Comparison of ENCODE assay signal across 22 cellular contexts in the genomic region with DNA sequence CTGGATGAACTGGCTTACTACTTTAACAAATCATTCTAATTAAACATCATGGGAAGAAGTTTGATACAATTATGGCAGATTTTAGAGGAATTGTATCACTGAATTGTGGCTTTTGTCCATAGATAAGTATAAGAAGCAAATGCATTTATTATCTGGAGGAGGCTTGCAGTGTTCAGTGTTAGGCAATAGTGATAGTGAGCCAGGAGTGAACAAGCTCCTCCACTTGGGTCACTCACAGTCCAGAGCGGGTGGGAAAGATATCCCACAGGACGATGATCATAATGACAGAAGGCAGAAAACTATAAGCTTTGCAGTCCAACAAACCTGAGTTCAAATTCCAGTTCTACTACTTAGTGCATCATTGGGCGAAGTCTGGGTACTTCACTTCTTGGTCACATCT.
A peak's percentile ranks its signal among the peaks of the same experiment; 100 is the strongest.
DNase-seq lines count a peak whose midpoint lies in the region; ATAC-seq and TF ChIP-seq lines count a peak whose summit lies in the region.
"Had no signal": no experiment of that assay in that cellular context is flagged by ENCODE, and none has a peak within 500 bp of the region (broad histone marks: within the 10 kb centered on the region; RNA-seq: fewer than 3 reads in every experiment).

No MANE protein-coding gene starts in this region.

- TF ChIP-seq CTCF in Loucy (conservative IDR thresholded peaks at IDR 0.05; ENCODE audit: low read length) = no peak
- no peak for TF ChIP-seq CTCF in mucosa of descending colon (IDR thresholded peaks at IDR 0.05)
- TF ChIP-seq CTCF in thoracic aorta (IDR thresholded peaks at IDR 0.05) = no peak
- TF ChIP-seq CTCF in MCF 10A (IDR thresholded peaks at IDR 0.05; ENCODE audit: unreplicated experiment) = no peak
- TF ChIP-seq CTCF in smooth muscle cell (IDR thresholded peaks at IDR 0.05; ENCODE audit: borderline replicate concordance, insufficient read depth, poor library complexity, severe bottlenecking) = no peak
- no peak for TF ChIP-seq CTCF in testis (IDR thresholded peaks at IDR 0.05)

- H3K36me3 Mint-ChIP-seq in MCF 10A (ENCODE audit: insufficient read depth, unreplicated experiment) = peaks cover 7% of the 10 kb centered on the region
- H3K36me3 Mint-ChIP-seq: CD4-positive, CD25-positive, alpha-beta regulatory T cell; IgD-negative memory B cell had no signal

- BruUV-seq in MCF 10A (replicated peaks; lab: Mats Ljungman, UMichigan) = no TSS peak

- H4K20me1 ChIP-seq in Loucy (ENCODE audit: insufficient read depth, low read length, poor library complexity, severe bottlenecking) = no peaks in the 10 kb centered on the region
- peaks cover 5% of the 10 kb centered on the region for H4K20me1 ChIP-seq in smooth muscle cell (ENCODE audit: low read depth)
- H4K20me1 ChIP-seq: BLaER1 had no signal

- no peak overlapping the region for H3K4me3 Mint-ChIP-seq in MCF 10A (ENCODE audit: unreplicated experiment)
- H3K4me3 Mint-ChIP-seq: CD4-positive, CD25-positive, alpha-beta regulatory T cell; IgD-negative memory B cell had no signal

- peak overlapping the region; percentile 47 for H3K27ac ChIP-seq in cingulate gyrus (ENCODE audit: low read depth, low read length)
- H3K27ac ChIP-seq in thoracic aorta = peak overlapping the region; percentile 76 to 83
- no peak overlapping the region for H3K27ac ChIP-seq in smooth muscle cell (ENCODE audit: low read depth)
- H3K27ac ChIP-seq in testis = no peak overlapping the region
- H3K27ac ChIP-seq: BLaER1, KMS-11 had no signal

- 88% methylated on average over 3 of the region's 3 CpGs for WGBS in smooth muscle cell (ENCODE audit: low lambda C conversion rate)
- 75 to 83% methylated on average over 3 of the region's 3 CpGs for WGBS in testis, 2 donors

- H3K9me3 ChIP-seq in Loucy (ENCODE audit: insufficient read depth, low read depth, low read length) (no peaks in the 10 kb centered on the region), mucosa of descending colon (no peaks in the 10 kb centered on the region), thoracic aorta (no peaks in the 10 kb centered on the region), smooth muscle cell (replicated peaks; ENCODE audit: low read depth) (peaks cover 6% of the 10 kb centered on the region), testis (no peaks in the 10 kb centered on the region)
- H3K9me3 ChIP-seq: Peyer's patch had no signal

- no peaks in the 10 kb centered on the region for H3K36me3 ChIP-seq in Loucy (ENCODE audit: insufficient read depth, low read length)
- H3K36me3 ChIP-seq in mucosa of descending colon (ENCODE audit: low read depth) = no peaks in the 10 kb centered on the region
- no peaks in the 10 kb centered on the region for H3K36me3 ChIP-seq in thoracic aorta
- H3K36me3 ChIP-seq in smooth muscle cell (ENCODE audit: low read depth) = no peaks in the 10 kb centered on the region
- no peaks in the 10 kb centered on the region for H3K36me3 ChIP-seq in testis (ENCODE audit: low read depth, missing control alignments)
- H3K36me3 ChIP-seq: BLaER1, Peyer's patch had no signal

- peaks cover 47% of the 10 kb centered on the region for H3K4me1 Mint-ChIP-seq in MCF 10A (ENCODE audit: insufficient read depth, unreplicated experiment)
- H3K4me1 Mint-ChIP-seq: CD4-positive, CD25-positive, alpha-beta regulatory T cell had no signal

- no peaks in the 10 kb centered on the region for H3K79me2 ChIP-seq in Loucy (ENCODE audit: insufficient read depth, low read length)
- peaks cover 58% of the 10 kb centered on the region for H3K79me2 ChIP-seq in smooth muscle cell (ENCODE audit: low read depth)

- H3K4me1 ChIP-seq in Loucy (ENCODE audit: insufficient read depth, low read length, poor library complexity, severe bottlenecking) (peaks cover 41% of the 10 kb centered on the region), mucosa of descending colon (ENCODE audit: low read depth) (peaks cover 15% of the 10 kb centered on the region), thoracic aorta (ENCODE audit: control insufficient read depth in 1 of 2, low read depth in 2 of 2) (peaks cover 43 to 76% of the 10 kb centered on the region in 2 donors), smooth muscle cell (ENCODE audit: low read depth) (peaks cover 15% of the 10 kb centered on the region), testis (peaks cover 24% of the 10 kb centered on the region)
- H3K4me1 ChIP-seq: BLaER1 had no signal

- H3K27me3 ChIP-seq in Loucy (ENCODE audit: insufficient read depth, low read length, poor library complexity, severe bottlenecking) (no peaks in the 10 kb centered on the region), thoracic aorta (replicated peaks; ENCODE audit: insufficient read depth) (no peaks in the 10 kb centered on the region), smooth muscle cell (ENCODE audit: low read depth) (no peaks in the 10 kb centered on the region), testis (no peaks in the 10 kb centered on the region)
- H3K27me3 ChIP-seq: BLaER1, Peyer's patch had no signal

- no peaks in the 10 kb centered on the region for H3K9me2 ChIP-seq in Loucy (replicated peaks; ENCODE audit: low read depth, low read length)

- H3F3A ChIP-seq in Loucy (ENCODE audit: low read depth) (no peaks in the 10 kb centered on the region), smooth muscle cell (ENCODE audit: low read depth) (no peaks in the 10 kb centered on the region)

- no peak overlapping the region for H3K27ac Mint-ChIP-seq in MCF 10A (ENCODE audit: low read depth, unreplicated experiment)
- H3K27ac Mint-ChIP-seq: CD4-positive, CD25-positive, alpha-beta regulatory T cell; IgD-negative memory B cell had no signal

- no peak for DNase-seq in mucosa of descending colon
- no peak for DNase-seq in thoracic aorta (ENCODE audit: low spot score)
- DNase-seq in MCF 10A (ENCODE audit: unreplicated experiment) = no peak
- DNase-seq in smooth muscle cell (lab: John Stamatoyannopoulos, UW; ENCODE audit: unreplicated experiment) = no peak
- DNase-seq in testis = no peak
- DNase-seq: CD4-positive, CD25-positive, alpha-beta regulatory T cell; NCI-H1092; NCI-H1417 treated with DMSO at 0.1 percent for 48 hours; NCI-H1694 treated with DMSO at 0.1 percent for 48 hours; NCI-H2081; NCI-H2227 treated with DMSO at 0.1 percent for 48 hours; NCI-H69; Peyer's patch; SHP77 treated with DMSO at 0.1 percent for 48 hours had no signal

- H3K4me2 ChIP-seq in Loucy (ENCODE audit: low read depth, low read length, poor library complexity, severe bottlenecking) (no peak overlapping the region), smooth muscle cell (no peak overlapping the region)
- H3K4me2 ChIP-seq: BLaER1, KMS-11 had no signal

- H3K9ac ChIP-seq in Loucy (ENCODE audit: low read depth, low read length, poor library complexity, severe bottlenecking) (peak overlapping the region; percentile 37), smooth muscle cell (ENCODE audit: low read depth) (no peak overlapping the region)
- H3K9ac ChIP-seq: BLaER1, KMS-11 had no signal

- H3K4me3 ChIP-seq in Loucy (ENCODE audit: low read length, poor library complexity, severe bottlenecking) = no peak overlapping the region
- no peak overlapping the region for H3K4me3 ChIP-seq in mucosa of descending colon
- no peak overlapping the region for H3K4me3 ChIP-seq in thoracic aorta
- H3K4me3 ChIP-seq in smooth muscle cell = no peak overlapping the region
- H3K4me3 ChIP-seq in testis = no peak overlapping the region
- H3K4me3 ChIP-seq: BLaER1, GM12878, Peyer's patch had no signal

- H3K27me3 Mint-ChIP-seq in MCF 10A (ENCODE audit: insufficient read depth, unreplicated experiment) = no peaks in the 10 kb centered on the region
- H3K27me3 Mint-ChIP-seq: IgD-negative memory B cell had no signal

- H2AFZ ChIP-seq in Loucy (ENCODE audit: low read length) = no peak overlapping the region
- H2AFZ ChIP-seq in smooth muscle cell (ENCODE audit: low read depth) = no peak overlapping the region

- ATAC-seq in mucosa of descending colon = peak; percentile 44
- no peak for ATAC-seq in thoracic aorta (ENCODE audit: insufficient number of reproducible peaks, low FRiP score, low read depth)
- ATAC-seq in GM18505 (IDR thresholded peaks at IDR 0.05; ENCODE audit: unreplicated experiment) = no peak
- ATAC-seq: GM12878, HCT116 had no signal

- TF ChIP-seq POLR2A in GM18505 (IDR thresholded peaks at IDR 0.05; ENCODE audit: borderline replicate concordance, extremely low read depth, insufficient read depth, insufficient read length) (no peak), testis (IDR thresholded peaks at IDR 0.05) (no peak)

- intact Hi-C loops in mucosa of descending colon (cut with DNase I, micrococcal nuclease) = no loop called here
- intact Hi-C loops in MCF 10A (cut with micrococcal nuclease) = no loop called here
- intact Hi-C loops in testis (cut with DNase I; ENCODE audit: low total_unique reads) = no loop called here

- H3K9me3 Mint-ChIP-seq in MCF 10A (ENCODE audit: unreplicated experiment) = peaks cover 7% of the 10 kb centered on the region

- CTCF ChIA-PET in MCF 10A (lab: Yijun Ruan, JAX) = interaction anchor here (1.5 kb wide), 1 partner anchor 41 kb away, joined by 6 read pairs; no protein-coding TSS in a partner anchor

- POLR2A ChIA-PET in MCF 10A (lab: Yijun Ruan, JAX) = interaction anchor here (0.9 to 1.2 kb wide), 2 partner anchors 20 to 34 kb away, joined by 3 read pairs; no protein-coding TSS in a partner anchor

Comparison
In these comparisons a context has a peak if more than half of its experiments do, and no peak if none do; other contexts are left out.
1. H3K27ac ChIP-seq: peak in cingulate gyrus (single experiment) and thoracic aorta (2 of 2); none in smooth muscle cell (single experiment) and testis (0 of 2).